ENCODE assay signal across 8 cellular contexts in genomic region chr1:236795757-236796719, GRCh38. TPM values are rescaled to one million over a fixed set of nuclear protein-coding genes. Genes with fewer than 3 reads are reported as not detected.
DNase-seq lines count a peak whose midpoint lies in the region; ATAC-seq and TF ChIP-seq lines count a peak whose summit lies in the region.

No MANE protein-coding gene starts in this region.

- H3K27ac Mint-ChIP-seq in CD4-positive, alpha-beta memory T cell = peak overlapping the region; percentile 95 to 99 (median 98)
- peak overlapping the region; percentile 93 to 94 for H3K27ac Mint-ChIP-seq in T-cell
- peak overlapping the region; percentile 99 for H3K27ac Mint-ChIP-seq in stimulated activated effector memory CD8-positive, alpha-beta T cell treated with anti-CD3 and anti-CD28 coated beads, Interleukin-12 subunit alpha, Interleukin-12 subunit beta, amount 100 ng/mL, for 72 hours

- ATAC-seq in GM19372 (IDR thresholded peaks at IDR 0.05; ENCODE audit: low read depth, unreplicated experiment) (peak; percentile 27), HG03439 (IDR thresholded peaks at IDR 0.05; ENCODE audit: unreplicated experiment) (peak; percentile 37), T-cell (replicated peaks in 1 of 4) (peak; percentile 26 to 40 (median 30))
- ATAC-seq in stimulated activated effector memory CD8-positive, alpha-beta T cell treated with anti-CD3 and anti-CD28 coated beads, Interleukin-12 subunit alpha, Interleukin-12 subunit beta, amount 100 ng/mL, for 72 hours = peak; percentile 6

- POLR2A ChIA-PET in CD4-positive, alpha-beta memory T cell (lab: Charles Lee; ENCODE audit: partially characterized antibody) = interaction anchor here (1.0 to 2.6 kb wide), 5 partner anchors 41 to 930 kb away, joined by 3 to 11 read pairs (median 5); partner anchors contain the start of genes ERO1B, HEATR1, LGALS8 and LYST
- POLR2A ChIA-PET in T-cell (lab: Charles Lee) = no interaction called here

- no peaks in the 10 kb centered on the region for H3K36me3 ChIP-seq in CD4-positive, alpha-beta memory T cell (ENCODE audit: insufficient read depth, low read length)

- H3K9me3 Mint-ChIP-seq in CD4-positive, alpha-beta memory T cell = peaks cover 0 to 8% (median 0%) of the 10 kb centered on the region in 8 donors
- H3K9me3 Mint-ChIP-seq in T-cell = no peaks in the 10 kb centered on the region
- H3K9me3 Mint-ChIP-seq in stimulated activated effector memory CD8-positive, alpha-beta T cell treated with anti-CD3 and anti-CD28 coated beads, Interleukin-12 subunit alpha, Interleukin-12 subunit beta, amount 100 ng/mL, for 72 hours = peaks cover 3% of the 10 kb centered on the region

- no peaks in the 10 kb centered on the region for H3K27me3 ChIP-seq in CD4-positive, alpha-beta memory T cell (ENCODE audit: insufficient read depth, low read length)

- CTCF ChIA-PET in CD4-positive, alpha-beta memory T cell (lab: Charles Lee; ENCODE audit: partially characterized antibody) = interaction anchor here (1.1 kb wide), 1 partner anchor 19 kb away, joined by 3 read pairs; no protein-coding TSS in a partner anchor
- CTCF ChIA-PET in T-cell (lab: Charles Lee) = interaction anchor here in 1 of 2 donors (0.8 to 2.1 kb wide), 2 partner anchors 37 to 83 kb away, joined by 5 to 12 read pairs; no protein-coding TSS in a partner anchor

- peak overlapping the region; percentile 99 for H3K27ac ChIP-seq in CD4-positive, alpha-beta memory T cell (ENCODE audit: low read depth, low read length)
- H3K27ac ChIP-seq in coronary artery = peak overlapping the region; percentile 86 to 95

- H3K4me3 Mint-ChIP-seq in CD4-positive, alpha-beta memory T cell = peak overlapping the region; percentile 92 to 98 (median 96)
- H3K4me3 Mint-ChIP-seq in T-cell = peak overlapping the region; percentile 89 to 98 (median 96)
- peak overlapping the region; percentile 91 for H3K4me3 Mint-ChIP-seq in stimulated activated effector memory CD8-positive, alpha-beta T cell treated with anti-CD3 and anti-CD28 coated beads, Interleukin-12 subunit alpha, Interleukin-12 subunit beta, amount 100 ng/mL, for 72 hours

- intact Hi-C loops in CD4-positive, alpha-beta memory T cell (cut with micrococcal nuclease) = loop anchor here (5.0 to 10.0 kb wide), 6 partner anchors 111 to 929 kb away; partner anchors contain the start of genes ACTN2, ERO1B, LGALS8 and LYST

- peaks cover 1 to 5% of the 10 kb centered on the region in 2 donors for H3K27me3 Mint-ChIP-seq in CD4-positive, alpha-beta memory T cell
- no peaks in the 10 kb centered on the region for H3K27me3 Mint-ChIP-seq in T-cell

- no peak for TF ChIP-seq CTCF in coronary artery (IDR thresholded peaks at IDR 0.05)

- peaks cover 47% of the 10 kb centered on the region for H3K4me1 ChIP-seq in CD4-positive, alpha-beta memory T cell (ENCODE audit: insufficient read depth, low read length)

- H3K4me1 Mint-ChIP-seq in CD4-positive, alpha-beta memory T cell = peaks cover 27 to 55% (median 36%) of the 10 kb centered on the region in 4 donors
- H3K4me1 Mint-ChIP-seq in T-cell = peaks cover 50 to 64% (median 52%) of the 10 kb centered on the region in 3 donors
- H3K4me1 Mint-ChIP-seq in stimulated activated effector memory CD8-positive, alpha-beta T cell treated with anti-CD3 and anti-CD28 coated beads, Interleukin-12 subunit alpha, Interleukin-12 subunit beta, amount 100 ng/mL, for 72 hours = peaks cover 35% of the 10 kb centered on the region

- peak overlapping the region; percentile 83 to 97 for H3K4me3 ChIP-seq in CD4-positive, alpha-beta memory T cell (ENCODE audit: low read length in 2 of 2)
- peak overlapping the region; percentile 94 for H3K4me3 ChIP-seq in coronary artery

- H3K36me3 Mint-ChIP-seq in CD4-positive, alpha-beta memory T cell = peaks cover 0 to 22% of the 10 kb centered on the region in 2 donors
- H3K36me3 Mint-ChIP-seq in T-cell = peaks cover 10% of the 10 kb centered on the region
- H3K36me3 Mint-ChIP-seq in stimulated activated effector memory CD8-positive, alpha-beta T cell treated with anti-CD3 and anti-CD28 coated beads, Interleukin-12 subunit alpha, Interleukin-12 subunit beta, amount 100 ng/mL, for 72 hours = peaks cover 36% of the 10 kb centered on the region

- no peaks in the 10 kb centered on the region for H3K9me3 ChIP-seq in CD4-positive, alpha-beta memory T cell (ENCODE audit: control insufficient read depth in 1 of 2, low read length in 2 of 2)

- DNase-seq in CD4-positive, alpha-beta memory T cell = peak in 3 of 5 donors; percentile 76 to 89 (median 81)
- DNase-seq in T-cell (peak in 24 of 34 experiments; percentile 7 to 78 (median 66)), coronary artery (ENCODE audit: low spot score) (no peak), lung microvascular endothelial cell (ENCODE audit: low read depth in 2 of 2) (peak; percentile 47 to 56), HuH-7 (ENCODE audit: low spot score) (no peak)
- no peak for DNase-seq in stimulated activated effector memory CD8-positive, alpha-beta T cell treated with anti-CD3 and anti-CD28 coated beads, Interleukin-12 subunit alpha, Interleukin-12 subunit beta, amount 100 ng/mL, for 72 hours (ENCODE audit: low spot score in 2 of 2)

RNA-seq across cellular contexts. Expression of gene MTR, which starts 0.9 kb away (rescaled TPM):
- 10 to 100 TPM; 68.4 to 71.0 TPM for total RNA-seq in CD4-positive, alpha-beta memory T cell
- 10 to 100 TPM in 1 of 2 donors, 1 to 10 TPM in 1; 5.6 to 22.5 TPM for polyA plus RNA-seq in CD4-positive, alpha-beta memory T cell
- total RNA-seq in T-cell = 10 to 100 TPM; 49.8 to 61.5 (median 56.1) TPM
- total RNA-seq in lung microvascular endothelial cell = 23.3 and 32.3 TPM in 2 replicates

Comparison
In these comparisons a context has a peak if more than half of its experiments do, and no peak if none do; other contexts are left out.
1. DNase-seq: peak in CD4-positive, alpha-beta memory T cell (3 of 5), T-cell (24 of 34) and lung microvascular endothelial cell (2 of 2); none in coronary artery (single experiment), stimulated activated effector memory CD8-positive, alpha-beta T cell treated with anti-CD3 and anti-CD28 coated beads, Interleukin-12 subunit alpha, Interleukin-12 subunit beta, amount 100 ng/mL, for 72 hours (0 of 2) and HuH-7 (single experiment).
2. Peak in every context shown above with its lines, with median percentiles within 50 percentile points of each other: H3K27ac Mint-ChIP-seq, H3K4me3 Mint-ChIP-seq and ATAC-seq.